In the genomic region with DNA sequence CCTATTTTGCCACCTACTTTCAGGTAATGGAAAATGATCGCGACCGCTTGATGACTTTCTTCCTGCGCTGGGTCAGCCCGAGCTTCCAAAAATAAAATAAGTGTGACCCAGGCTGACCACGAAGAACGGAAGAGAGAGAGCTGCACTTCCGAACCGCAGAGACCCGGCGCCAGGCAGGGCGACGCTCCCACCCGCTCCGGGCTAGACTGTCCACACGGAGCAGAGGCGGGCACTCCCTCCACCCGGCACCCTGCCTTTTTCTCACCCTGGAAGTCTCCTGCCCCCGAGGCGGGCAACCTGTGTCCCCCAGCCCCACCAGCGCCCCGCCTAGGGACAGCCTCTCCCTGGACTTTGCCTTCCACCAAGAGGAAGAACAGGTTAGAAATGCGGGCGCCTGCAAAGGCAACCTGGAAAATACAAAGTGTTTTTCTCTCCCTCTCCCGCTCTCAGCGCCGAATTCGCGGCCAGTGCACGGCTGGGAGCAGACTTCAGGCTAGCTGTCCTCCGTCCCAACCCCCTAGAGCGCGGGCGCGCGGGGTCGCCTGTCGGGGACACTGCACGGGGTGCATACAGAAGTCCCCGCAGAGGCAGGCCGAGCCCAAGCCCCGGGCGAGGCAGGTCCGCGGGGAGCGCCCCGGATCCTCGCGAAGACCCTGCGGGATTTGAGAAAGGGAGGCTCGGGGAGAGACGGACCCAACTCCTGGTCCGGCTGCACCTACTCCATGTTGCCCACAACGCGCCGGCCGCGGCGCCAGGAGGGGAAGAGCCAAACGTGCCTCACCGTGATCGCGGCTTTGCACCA, we compare ENCODE assay signal across 8 cellular contexts. TPM values are rescaled to one million over a fixed set of nuclear protein-coding genes. Genes with fewer than 3 reads are reported as not detected.
DNase-seq lines count a peak whose midpoint lies in the region; ATAC-seq and TF ChIP-seq lines count a peak whose summit lies in the region.

No MANE protein-coding gene starts in this region.

- H3K36me3 Mint-ChIP-seq in CD8-positive, alpha-beta memory T cell = no peaks in the 10 kb centered on the region

- H3K27me3 ChIP-seq in CD8-positive, alpha-beta memory T cell (ENCODE audit: insufficient read depth, low read length, poor library complexity, severe bottlenecking) = peaks cover 12% of the 10 kb centered on the region
- no peaks in the 10 kb centered on the region for H3K27me3 ChIP-seq in iPS DF 6.9 (ENCODE audit: control insufficient read depth, insufficient read depth, low read length)

- no CpG with 5 or more reads among the region's 63 CpGs for WGBS in iPS DF 6.9 (ENCODE audit: insufficient coverage, insufficient read length)

- H3K27me3 Mint-ChIP-seq in CD8-positive, alpha-beta memory T cell = peaks cover 12 to 36% of the 10 kb centered on the region in 2 donors

- peak overlapping the region; percentile 37 for H3K4me3 ChIP-seq in CD8-positive, alpha-beta memory T cell (ENCODE audit: low read length)
- peak overlapping the region; percentile 100 for H3K4me3 ChIP-seq in astrocyte of the cerebellum (ENCODE audit: low read depth, low read length)
- H3K4me3 ChIP-seq in iPS DF 6.9 (ENCODE audit: low read length) = peak overlapping the region; percentile 85
- H3K4me3 ChIP-seq in skeletal muscle cell (ENCODE audit: low read depth, low read length) = peak overlapping the region; percentile 98

- CTCF ChIA-PET in CD8-positive, alpha-beta memory T cell (lab: Charles Lee) = interaction anchor here (1.3 kb wide), 1 partner anchor 10 kb away, joined by 3 read pairs; no protein-coding TSS in a partner anchor

- peak overlapping the region; percentile 57 for H3K27ac ChIP-seq in CD8-positive, alpha-beta memory T cell (ENCODE audit: low read depth, low read length)
- H3K27ac ChIP-seq in iPS DF 6.9 (ENCODE audit: low read length) = peak overlapping the region; percentile 19

- H3K4me1 ChIP-seq in CD8-positive, alpha-beta memory T cell (ENCODE audit: insufficient read depth, low read length) = peaks cover 8% of the 10 kb centered on the region
- 0 out of 2 replicates have a peak, but pooled peaks cover 1% of the 10 kb centered on the region for H3K4me1 ChIP-seq in iPS DF 6.9 (ENCODE audit: control insufficient read depth, insufficient read depth, low read length)

- peak overlapping the region in 3 of 8 donors; percentile 80 to 88 (median 82) for H3K27ac Mint-ChIP-seq in CD8-positive, alpha-beta memory T cell

- in situ Hi-C loops in astrocyte of the cerebellum (cut with HindIII; ENCODE audit: low sequenced_read_pairs) = loop anchor here (25.0 kb wide), 1 partner anchor 553 kb away; no protein-coding TSS in a partner anchor

- H3K9me3 ChIP-seq in CD8-positive, alpha-beta memory T cell (ENCODE audit: low read length) = no peaks in the 10 kb centered on the region
- no peaks in the 10 kb centered on the region for H3K9me3 ChIP-seq in iPS DF 6.9 (ENCODE audit: control insufficient read depth, insufficient read depth, low read length)

- DNase-seq in CD8-positive, alpha-beta memory T cell = peak in 1 of 5 donors; percentile 32
- DNase-seq in GM20000 (ENCODE audit: low spot score) = peak; percentile 53
- DNase-seq in NCI-H69 (lab: John Stamatoyannopoulos, UW) = peak; percentile 43
- no peak for DNase-seq in astrocyte of the cerebellum (ENCODE audit: low read depth)
- DNase-seq in iPS DF 6.9 (ENCODE audit: low read depth, low spot score) = no peak
- DNase-seq in skeletal muscle cell (ENCODE audit: low read depth) = no peak

- no peak for TF ChIP-seq CTCF in GM20000 (IDR thresholded peaks at IDR 0.05; ENCODE audit: extremely low read depth, missing control alignments)
- TF ChIP-seq CTCF in astrocyte of the cerebellum (IDR thresholded peaks at IDR 0.05; ENCODE audit: low read depth, low read length, missing control alignments) = no peak

- H3K36me3 ChIP-seq in CD8-positive, alpha-beta memory T cell (ENCODE audit: insufficient read depth, low read length) = no peaks in the 10 kb centered on the region
- H3K36me3 ChIP-seq in iPS DF 6.9 (ENCODE audit: control insufficient read depth, insufficient read depth, low read length) = peaks cover 8% of the 10 kb centered on the region

- POLR2A ChIA-PET in CD8-positive, alpha-beta memory T cell (lab: Charles Lee) = no interaction called here

- no peak overlapping the region for H3K4me3 Mint-ChIP-seq in CD8-positive, alpha-beta memory T cell

- ATAC-seq in GM18505 (IDR thresholded peaks at IDR 0.05; ENCODE audit: unreplicated experiment) = no peak
- no peak for ATAC-seq in GM19328 (IDR thresholded peaks at IDR 0.05; ENCODE audit: unreplicated experiment)

- H3K9me3 Mint-ChIP-seq in CD8-positive, alpha-beta memory T cell = no peaks in the 10 kb centered on the region

- TF ChIP-seq POLR2A in GM18505 (IDR thresholded peaks at IDR 0.05; ENCODE audit: borderline replicate concordance, extremely low read depth, insufficient read depth, insufficient read length) = no peak

- H3K4me1 Mint-ChIP-seq in CD8-positive, alpha-beta memory T cell = peaks cover 10 to 24% (median 23%) of the 10 kb centered on the region in 3 donors

RNA-seq across cellular contexts. Expression of gene SPRY2, which starts 0.9 kb away (rescaled TPM):
- 1 to 10 TPM in 1 of 2 experiments, under 1 TPM in 1; 0.91 to 1.1 TPM for total RNA-seq in CD8-positive, alpha-beta memory T cell
- 10.5 TPM for polyA plus RNA-seq in CD8-positive, alpha-beta memory T cell

Comparison
In these comparisons a context has a peak if more than half of its experiments do, and no peak if none do; other contexts are left out.
1. DNase-seq: peak in GM20000 (single experiment) and NCI-H69 (single experiment); none in astrocyte of the cerebellum (single experiment), iPS DF 6.9 (single experiment) and skeletal muscle cell (single experiment).
2. H3K4me3 ChIP-seq: peak in every context shown above with its lines; median percentile 100 in astrocyte of the cerebellum; 98 in skeletal muscle cell; 85 in iPS DF 6.9; 37 in CD8-positive, alpha-beta memory T cell.